In the genomic region with DNA sequence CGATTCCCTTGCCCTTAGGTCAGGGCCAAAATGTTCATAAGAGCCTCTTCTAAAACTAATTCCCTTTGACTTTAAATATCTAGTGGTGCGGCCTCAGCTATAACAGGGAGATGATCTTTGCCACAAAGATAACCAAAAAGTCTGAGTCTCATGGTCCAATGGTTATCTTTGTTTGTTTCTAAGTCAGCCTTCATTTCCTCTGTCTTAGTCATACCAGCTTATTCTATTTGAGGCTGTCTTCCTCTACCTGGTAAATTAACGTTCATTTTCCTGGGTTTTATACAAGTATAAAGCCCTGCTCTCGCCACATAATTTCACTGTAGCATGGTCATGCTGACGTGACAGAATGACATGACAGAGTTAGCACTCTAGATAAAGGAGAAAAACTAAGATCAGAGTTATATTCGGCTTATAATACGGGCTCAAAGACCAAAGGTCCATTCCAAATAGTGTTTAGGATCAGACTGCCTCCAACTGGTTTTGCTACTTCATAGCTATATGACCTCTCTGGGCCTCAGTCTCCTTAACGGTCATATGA, we compare ENCODE assay signal across 21 cellular contexts. TPM values are rescaled to one million over a fixed set of nuclear protein-coding genes. Genes with fewer than 3 reads are reported as not detected.
DNase-seq lines count a peak whose midpoint lies in the region; ATAC-seq and TF ChIP-seq lines count a peak whose summit lies in the region.
"Had no signal": no experiment of that assay in that cellular context is flagged by ENCODE, and none has a peak within 500 bp of the region (broad histone marks: within the 10 kb centered on the region; RNA-seq: fewer than 3 reads in every experiment).

No MANE protein-coding gene starts in this region.

- CTCF ChIA-PET in OCI-LY7 (lab: Charles Lee; ENCODE audit: unreplicated experiment): no interaction called here

- H3K36me3 ChIP-seq in OCI-LY7 (ENCODE audit: insufficient read depth, low read length): peaks cover 35% of the 10 kb centered on the region
- H3K36me3 ChIP-seq in prostate gland: no peaks in the 10 kb centered on the region
- H3K36me3 ChIP-seq: tibial nerve had no signal

- no peak overlapping the region for H3K27ac Mint-ChIP-seq in stimulated activated effector memory CD8-positive, alpha-beta T cell treated with anti-CD3 and anti-CD28 coated beads, Interleukin-12 subunit alpha, Interleukin-12 subunit beta, amount 100 ng/mL, for 72 hours
- H3K27ac Mint-ChIP-seq in activated T-helper 2 cell treated with anti-CD3 and anti-CD28 coated beads, Interferon-gamma antibody, Interleukin-2, Interleukin-4, amounts not matched to agents 10 μg/mL and 5 μg/mL and 100 μg/mL, durations not matched to agents 14 hours and 24 hours and 36 hours: no peak overlapping the region
- H3K27ac Mint-ChIP-seq: activated CD8-positive, alpha-beta memory T cell treated with anti-CD3 and anti-CD28 coated beads, Interleukin-2, amount 10 ng/mL, durations not matched to agents 7 days and 5 days; immature natural killer cell had no signal

- H3K9me3 ChIP-seq in OCI-LY7 (ENCODE audit: low read length) (peaks cover 13% of the 10 kb centered on the region; the same call in 1 of the 2 replicates), prostate gland (no peaks in the 10 kb centered on the region)

- H3K4me1 Mint-ChIP-seq in stimulated activated effector memory CD8-positive, alpha-beta T cell treated with anti-CD3 and anti-CD28 coated beads, Interleukin-12 subunit alpha, Interleukin-12 subunit beta, amount 100 ng/mL, for 72 hours: peaks cover 15% of the 10 kb centered on the region
- H3K4me1 Mint-ChIP-seq in activated T-helper 2 cell treated with anti-CD3 and anti-CD28 coated beads, Interferon-gamma antibody, Interleukin-2, Interleukin-4, amounts not matched to agents 10 μg/mL and 5 μg/mL and 100 μg/mL, durations not matched to agents 14 hours and 24 hours and 36 hours (ENCODE audit: low read depth): peaks cover 28% of the 10 kb centered on the region
- H3K4me1 Mint-ChIP-seq: immature natural killer cell had no signal

- POLR2A ChIA-PET in OCI-LY7 (lab: Charles Lee): interaction anchor here (1.1 to 1.5 kb wide), 5 partner anchors 9 to 73 kb away, joined by 3 to 6 read pairs (median 4); no protein-coding TSS in a partner anchor

- peak overlapping the region; percentile 14 for H3K4me3 ChIP-seq in OCI-LY7 (ENCODE audit: low read depth, low read length, poor library complexity, severe bottlenecking)
- H3K4me3 ChIP-seq in prostate gland: no peak overlapping the region
- H3K4me3 ChIP-seq: tibial nerve had no signal

- peak; percentile 42 for ATAC-seq in GM18870 (IDR thresholded peaks at IDR 0.05; ENCODE audit: unreplicated experiment)
- peak; percentile 69 for ATAC-seq in HG02884 (IDR thresholded peaks at IDR 0.05; ENCODE audit: unreplicated experiment)
- ATAC-seq in stimulated activated effector memory CD8-positive, alpha-beta T cell treated with anti-CD3 and anti-CD28 coated beads, Interleukin-12 subunit alpha, Interleukin-12 subunit beta, amount 100 ng/mL, for 72 hours: peak; percentile 59
- no peak for ATAC-seq in GM19324 (IDR thresholded peaks at IDR 0.05; ENCODE audit: low FRiP score, unreplicated experiment)
- ATAC-seq: activated CD8-positive, alpha-beta memory T cell treated with anti-CD3 and anti-CD28 coated beads, Interleukin-2, amount 10 ng/mL, durations not matched to agents 7 days and 5 days had no signal

- H4K20me1 ChIP-seq in OCI-LY7 (ENCODE audit: insufficient read depth, low read length): no peaks in the 10 kb centered on the region

- no peaks in the 10 kb centered on the region for H3K27me3 ChIP-seq in prostate gland (replicated peaks; ENCODE audit: insufficient read depth)
- H3K27me3 ChIP-seq: tibial nerve had no signal

- peak overlapping the region; percentile 45 for H3K4me2 ChIP-seq in OCI-LY7 (ENCODE audit: low read length)
- H3K4me2 ChIP-seq: KMS-11 had no signal

- BruUV-seq in OCI-LY7 (replicated peaks; lab: Mats Ljungman, UMichigan): no TSS peak

- TF ChIP-seq CTCF in OCI-LY7 (conservative IDR thresholded peaks at IDR 0.05; ENCODE audit: low read length): no peak
- no peak for TF ChIP-seq CTCF in prostate gland (IDR thresholded peaks at IDR 0.05)

- intact Hi-C loops in OCI-LY7 (cut with micrococcal nuclease; ENCODE audit: unreplicated experiment): no loop called here
- intact Hi-C loops in activated T-helper 2 cell treated with anti-CD3 and anti-CD28 coated beads, Interferon-gamma antibody, Interleukin-2, Interleukin-4, amounts not matched to agents 10 μg/mL and 5 μg/mL and 100 μg/mL, durations not matched to agents 14 hours and 24 hours and 36 hours (cut with micrococcal nuclease): no loop called here
- intact Hi-C loops in prostate gland (cut with DNase I): no loop called here

- H3K4me1 ChIP-seq in OCI-LY7 (ENCODE audit: insufficient read depth, low read length, poor library complexity, severe bottlenecking) (peaks cover 53% of the 10 kb centered on the region), prostate gland (replicated peaks) (no peaks in the 10 kb centered on the region)
- H3K4me1 ChIP-seq: tibial nerve had no signal

- no peaks in the 10 kb centered on the region for H3K9me3 Mint-ChIP-seq in stimulated activated effector memory CD8-positive, alpha-beta T cell treated with anti-CD3 and anti-CD28 coated beads, Interleukin-12 subunit alpha, Interleukin-12 subunit beta, amount 100 ng/mL, for 72 hours
- H3K9me3 Mint-ChIP-seq in activated T-helper 2 cell treated with anti-CD3 and anti-CD28 coated beads, Interferon-gamma antibody, Interleukin-2, Interleukin-4, amounts not matched to agents 10 μg/mL and 5 μg/mL and 100 μg/mL, durations not matched to agents 14 hours and 24 hours and 36 hours: peaks cover 20% of the 10 kb centered on the region

- H3K79me2 ChIP-seq in OCI-LY7 (ENCODE audit: insufficient read depth, low read depth, low read length): no peaks in the 10 kb centered on the region

- peak overlapping the region; percentile 44 for H2AFZ ChIP-seq in OCI-LY7 (ENCODE audit: low read length)

- H3K9me2 ChIP-seq in OCI-LY7 (ENCODE audit: insufficient read depth, low read length): no peaks in the 10 kb centered on the region

- TF ChIP-seq POLR2A in prostate gland (IDR thresholded peaks at IDR 0.05): no peak

- H3K36me3 Mint-ChIP-seq in stimulated activated effector memory CD8-positive, alpha-beta T cell treated with anti-CD3 and anti-CD28 coated beads, Interleukin-12 subunit alpha, Interleukin-12 subunit beta, amount 100 ng/mL, for 72 hours: no peaks in the 10 kb centered on the region
- peaks cover 10% of the 10 kb centered on the region for H3K36me3 Mint-ChIP-seq in activated T-helper 2 cell treated with anti-CD3 and anti-CD28 coated beads, Interferon-gamma antibody, Interleukin-2, Interleukin-4, amounts not matched to agents 10 μg/mL and 5 μg/mL and 100 μg/mL, durations not matched to agents 14 hours and 24 hours and 36 hours (ENCODE audit: low read depth)
- H3K36me3 Mint-ChIP-seq: immature natural killer cell had no signal

- H3K27ac ChIP-seq in OCI-LY7 (ENCODE audit: low read depth, low read length, poor library complexity, severe bottlenecking) (peak overlapping the region; percentile 69), prostate gland (no peak overlapping the region)
- H3K27ac ChIP-seq: HL-60, KMS-11, tibial nerve had no signal

- 90% methylated on average over 8 of the region's 8 CpGs for WGBS in prostate gland

- peaks cover 10% of the 10 kb centered on the region for H3K27me3 Mint-ChIP-seq in activated T-helper 2 cell treated with anti-CD3 and anti-CD28 coated beads, Interferon-gamma antibody, Interleukin-2, Interleukin-4, amounts not matched to agents 10 μg/mL and 5 μg/mL and 100 μg/mL, durations not matched to agents 14 hours and 24 hours and 36 hours (ENCODE audit: low read depth)

- DNase-seq in OCI-LY7 (ENCODE audit: low spot score): peak; percentile 51
- no peak for DNase-seq in stimulated activated effector memory CD8-positive, alpha-beta T cell treated with anti-CD3 and anti-CD28 coated beads, Interleukin-12 subunit alpha, Interleukin-12 subunit beta, amount 100 ng/mL, for 72 hours (ENCODE audit: low spot score in 2 of 2)
- no peak for DNase-seq in activated T-helper 2 cell treated with anti-CD3 and anti-CD28 coated beads, Interferon-gamma antibody, Interleukin-2, Interleukin-4, amounts not matched to agents 10 μg/mL and 5 μg/mL and 100 μg/mL, durations not matched to agents 14 hours and 24 hours and 36 hours (ENCODE audit: low spot score)
- no peak for DNase-seq in prostate gland (ENCODE audit: low spot score)
- DNase-seq: activated CD4-positive, CD25-positive, alpha-beta regulatory T cell treated with anti-CD3 and anti-CD28 coated beads, Interleukin-2, amount 50 U/mL, for 72 hours; activated CD8-positive, alpha-beta memory T cell treated with anti-CD3 and anti-CD28 coated beads, Interleukin-2, amount 10 ng/mL, durations not matched to agents 7 days and 5 days; activated gamma-delta T cell; amygdala; central memory CD4-positive, alpha-beta T cell; GDM1; immature natural killer cell; NCI-H1092; NCI-H526 treated with DMSO at 0.1 percent for 48 hours; OCI-M1; T-helper 9 cell had no signal

- no peak overlapping the region for H3K4me3 Mint-ChIP-seq in stimulated activated effector memory CD8-positive, alpha-beta T cell treated with anti-CD3 and anti-CD28 coated beads, Interleukin-12 subunit alpha, Interleukin-12 subunit beta, amount 100 ng/mL, for 72 hours
- no peak overlapping the region for H3K4me3 Mint-ChIP-seq in activated T-helper 2 cell treated with anti-CD3 and anti-CD28 coated beads, Interferon-gamma antibody, Interleukin-2, Interleukin-4, amounts not matched to agents 10 μg/mL and 5 μg/mL and 100 μg/mL, durations not matched to agents 14 hours and 24 hours and 36 hours (ENCODE audit: low read depth)
- H3K4me3 Mint-ChIP-seq: activated CD8-positive, alpha-beta memory T cell treated with anti-CD3 and anti-CD28 coated beads, Interleukin-2, amount 10 ng/mL, durations not matched to agents 7 days and 5 days; immature natural killer cell had no signal

RNA-seq across cellular contexts. Expression of gene ZNF860, which starts 18.4 kb away (rescaled TPM):
- total RNA-seq in OCI-LY7 (2014; rRNA removed; shearing (Covaris generic)): 13.8 and 20.3 TPM in 2 replicates
- total RNA-seq in OCI-LY7 (2022) (22.2 and 24.2 TPM in 2 replicates), prostate gland (1 to 10 TPM; 3.7 to 4.4 TPM)
- total RNA-seq in activated T-helper 2 cell treated with anti-CD3 and anti-CD28 coated beads, Interferon-gamma antibody, Interleukin-2, Interleukin-4, amounts not matched to agents 10 μg/mL and 5 μg/mL and 100 μg/mL, durations not matched to agents 14 hours and 24 hours and 36 hours: 1.8 and 2.0 TPM in 2 replicates
- total RNA-seq: activated CD8-positive, alpha-beta memory T cell treated with anti-CD3 and anti-CD28 coated beads, Interleukin-2, amount 10 ng/mL, durations not matched to agents 7 days and 5 days had no signal

RNA-seq across cellular contexts. Expression of gene OSBPL10, which starts 18.9 kb away (rescaled TPM):
- total RNA-seq in OCI-LY7 (2014; rRNA removed; shearing (Covaris generic)): 58.4 and 65.7 TPM in 2 replicates
- total RNA-seq in OCI-LY7 (2022) (157 and 170 TPM in 2 replicates), prostate gland (100 to 1,000 TPM in 1 of 2 donors, 10 to 100 TPM in 1; 82.8 to 127 TPM)
- 42.5 and 47.6 TPM in 2 replicates for total RNA-seq in activated T-helper 2 cell treated with anti-CD3 and anti-CD28 coated beads, Interferon-gamma antibody, Interleukin-2, Interleukin-4, amounts not matched to agents 10 μg/mL and 5 μg/mL and 100 μg/mL, durations not matched to agents 14 hours and 24 hours and 36 hours
